8 cellular contexts compared by ENCODE assay signal in genomic region chr6:99520855-99521556, GRCh38. TPM values are rescaled to one million over a fixed set of nuclear protein-coding genes. Genes with fewer than 3 reads are reported as not detected.
DNase-seq lines count a peak whose midpoint lies in the region; TF ChIP-seq lines count a peak whose summit lies in the region.

No MANE protein-coding gene starts in this region.

- H3K4me3 ChIP-seq in H7 (ENCODE audit: insufficient read depth, low read depth, low read length) (peak overlapping the region; percentile 62), stomach smooth muscle (ENCODE audit: low read length in 2 of 2) (peak overlapping the region; percentile 97 to 98)

- H3K9ac ChIP-seq in stomach smooth muscle (ENCODE audit: low read length in 2 of 2), result peak overlapping the region; percentile 85 to 94

- H3K27ac ChIP-seq in stomach smooth muscle (ENCODE audit: low read length), result peak overlapping the region; percentile 81

- H3K4me1 Mint-ChIP-seq in nephron, result no peaks in the 10 kb centered on the region

- peak overlapping the region; percentile 96 to 99 (median 99) for H3K4me3 Mint-ChIP-seq in nephron

- DNase-seq in GF-D8 (lab: John Stamatoyannopoulos, UW) (peak; percentile 76), H7 (peak; percentile 91), LoVo (ENCODE audit: low spot score) (peak; percentile 88), fibroblast of peridontal ligament (ENCODE audit: extremely low read depth) (peak; percentile 70)
- DNase-seq in activated effector memory CD4-positive, alpha-beta T cell treated with Interleukin-2 at 50 U/mL for 16 hours, result peak; percentile 62

- H3K9me3 Mint-ChIP-seq in nephron, result no peaks in the 10 kb centered on the region

- H3K27me3 ChIP-seq in H7 (ENCODE audit: control insufficient read depth, insufficient read depth, low read length) (no peaks in the 10 kb centered on the region), stomach smooth muscle (ENCODE audit: control insufficient read depth in 1 of 2, insufficient read depth in 2 of 2, low read length in 2 of 2) (no peaks in the 10 kb centered on the region)

- H3K9me3 ChIP-seq in stomach smooth muscle (ENCODE audit: control insufficient read depth in 2 of 2, low read length in 2 of 2), result no peaks in the 10 kb centered on the region

- H3K4me1 ChIP-seq in stomach smooth muscle (ENCODE audit: control insufficient read depth, insufficient read depth, low read length), result peaks cover 3% of the 10 kb centered on the region

- no peaks in the 10 kb centered on the region for H3K36me3 Mint-ChIP-seq in nephron (ENCODE audit: low read depth)

- TF ChIP-seq CTCF in nephron (IDR thresholded peaks at IDR 0.05; ENCODE audit: unreplicated experiment in 3 of 3), result peak; percentile 83 to 86 (median 84)

- H3K27me3 Mint-ChIP-seq in nephron (ENCODE audit: low read depth), result no peaks in the 10 kb centered on the region

- H3K36me3 ChIP-seq in H7 (replicated peaks; ENCODE audit: control insufficient read depth, insufficient read depth, low read length), result no peaks in the 10 kb centered on the region
- no peaks in the 10 kb centered on the region for H3K36me3 ChIP-seq in stomach smooth muscle (ENCODE audit: control insufficient read depth in 2 of 2, insufficient read depth in 2 of 2, low read length in 2 of 2)

- H3K27ac Mint-ChIP-seq in nephron, result peak overlapping the region; percentile 98 to 100 (median 99)

- peak; percentile 97 for TF ChIP-seq POLR2A in Raji (IDR thresholded peaks at IDR 0.05; ENCODE audit: insufficient read depth, low read depth, low read length)

RNA-seq across cellular contexts. Expression of gene USP45, which starts 5.8 kb away (rescaled TPM):
- 17.3 and 34.6 TPM in 2 replicates for total RNA-seq in H7 (2014; rRNA removed; shearing (Covaris generic))

RNA-seq across cellular contexts. Expression of gene CCNC, which starts 47.5 kb away (rescaled TPM):
- total RNA-seq in H7 (2014; rRNA removed; shearing (Covaris generic)), result 118 and 127 TPM in 2 replicates

Comparison
In these comparisons a context has a peak if more than half of its experiments do, and no peak if none do; other contexts are left out.
1. Peak in every context shown above with its lines: DNase-seq, H3K4me3 ChIP-seq and H3K27ac ChIP-seq.